Comparison of ENCODE assay signal across 20 cellular contexts in genomic region chr2:241228081-241228859, GRCh38. TPM values are rescaled to one million over a fixed set of nuclear protein-coding genes. Genes with fewer than 3 reads are reported as not detected.
DNase-seq lines count a peak whose midpoint lies in the region; ATAC-seq, FAIRE-seq and TF ChIP-seq lines count a peak whose summit lies in the region.
"Had no signal": no experiment of that assay in that cellular context is flagged by ENCODE, and none has a peak within 500 bp of the region (broad histone marks: within the 10 kb centered on the region; RNA-seq: fewer than 3 reads in every experiment).

No MANE protein-coding gene starts in this region.

- no peak for FAIRE-seq in H1 (lab: Jason Lieb, UNC)
- FAIRE-seq: HTR-8/SVneo had no signal

- ATAC-seq in activated naive CD8-positive, alpha-beta T cell treated with anti-CD3 and anti-CD28 coated beads, Interleukin-2, amount 50 U/mL, for 24 hours = no peak
- ATAC-seq in lower lobe of right lung = no peak
- ATAC-seq in aorta (ENCODE audit: low FRiP score) = no peak
- ATAC-seq in foreskin keratinocyte = no peak
- no peak for ATAC-seq in HG02870 (IDR thresholded peaks at IDR 0.05; ENCODE audit: unreplicated experiment)
- ATAC-seq: stimulated activated effector memory CD8-positive, alpha-beta T cell treated with anti-CD3 and anti-CD28 coated beads, Interleukin-12 subunit alpha, Interleukin-12 subunit beta, amount 100 ng/mL, for 72 hours; T-helper 17 cell had no signal

- no peak overlapping the region for H3K4ac ChIP-seq in H1 (replicated peaks; ENCODE audit: insufficient read length, low read depth, low read length)

- H4K91ac ChIP-seq in H1 (replicated peaks; ENCODE audit: insufficient read length, low read length) = no peak overlapping the region

- peaks cover 3% of the 10 kb centered on the region; the same call in 1 of the 2 replicates for H3K79me1 ChIP-seq in H1 (ENCODE audit: low read depth, low read length)

- H2AK5ac ChIP-seq in H1 (ENCODE audit: low read depth, low read length) = no peak overlapping the region

- peak overlapping the region; percentile 20; the same call in 1 of the 2 replicates for H4K8ac ChIP-seq in H1 (ENCODE audit: extremely low read depth, insufficient read depth, low read length)

- POLR2A ChIA-PET in H1 (lab: Charles Lee; ENCODE audit: partially characterized antibody) = interaction anchor here (0.6 to 1.3 kb wide), 2 partner anchors 12 to 132 kb away, joined by 3 read pairs; no protein-coding TSS in a partner anchor

- no peak overlapping the region for H3K9ac ChIP-seq in H1 (replicated peaks in 1 of 4; ENCODE audit: extremely low read depth in 1 of 4, low read depth in 3 of 4, low read length in 3 of 4)

- peak overlapping the region; percentile 36 for H3K27ac Mint-ChIP-seq in activated naive CD8-positive, alpha-beta T cell treated with anti-CD3 and anti-CD28 coated beads, Interleukin-2, amount 50 U/mL, for 24 hours
- H3K27ac Mint-ChIP-seq in activated naive CD8-positive, alpha-beta T cell treated with anti-CD3 and anti-CD28 coated beads for 36 hours = no peak overlapping the region
- H3K27ac Mint-ChIP-seq: activated naive CD8-positive, alpha-beta T cell had no signal

- no peak overlapping the region for H2BK20ac ChIP-seq in H1 (ENCODE audit: low read length)

- no peaks in the 10 kb centered on the region for H3K79me2 ChIP-seq in H1 (ENCODE audit: control insufficient read depth in 1 of 2, insufficient read depth in 2 of 2, low read length in 2 of 2)

- peaks cover 20 to 30% of the 10 kb centered on the region in 2 experiments for H4K20me1 ChIP-seq in H1 (replicated peaks in 1 of 2; ENCODE audit: control insufficient read depth in 1 of 2, insufficient read depth in 2 of 2, low read length in 2 of 2)

- no peak overlapping the region for H2BK5ac ChIP-seq in H1 (ENCODE audit: low read depth, low read length)

- no peak overlapping the region for H2AFZ ChIP-seq in H1 (ENCODE audit: low read length)

- peaks cover 27% of the 10 kb centered on the region for H3K36me3 Mint-ChIP-seq in activated naive CD8-positive, alpha-beta T cell treated with anti-CD3 and anti-CD28 coated beads, Interleukin-2, amount 50 U/mL, for 24 hours (ENCODE audit: low read depth)
- peaks cover 17% of the 10 kb centered on the region for H3K36me3 Mint-ChIP-seq in activated naive CD8-positive, alpha-beta T cell treated with anti-CD3 and anti-CD28 coated beads for 36 hours

- intact Hi-C loops in lower lobe of right lung (cut with DNase I) (no loop called here), aorta (cut with DNase I) (loop anchor here in 1 of 2 donors (10.0 kb wide), 1 partner anchor 373 kb away; no protein-coding TSS in a partner anchor)

- H3K27me3 Mint-ChIP-seq in activated naive CD8-positive, alpha-beta T cell treated with anti-CD3 and anti-CD28 coated beads, Interleukin-2, amount 50 U/mL, for 24 hours = no peaks in the 10 kb centered on the region
- H3K27me3 Mint-ChIP-seq in activated naive CD8-positive, alpha-beta T cell treated with anti-CD3 and anti-CD28 coated beads for 36 hours = no peaks in the 10 kb centered on the region
- H3K27me3 Mint-ChIP-seq: activated naive CD8-positive, alpha-beta T cell; T-helper 17 cell had no signal

- no peak overlapping the region for H2BK15ac ChIP-seq in H1 (ENCODE audit: low read length)

- H3K4me3 ChIP-seq in H1 (ENCODE audit: extremely low read depth in 1 of 4, insufficient read depth in 2 of 4, low read depth in 3 of 4, low read length in 4 of 4) (no peak overlapping the region), lower lobe of right lung (no peak overlapping the region), aorta (ENCODE audit: low read length in 2 of 2) (no peak overlapping the region)
- H3K4me3 ChIP-seq: breast epithelium, tibial nerve had no signal

- H3K4me3 Mint-ChIP-seq in activated naive CD8-positive, alpha-beta T cell treated with anti-CD3 and anti-CD28 coated beads, Interleukin-2, amount 50 U/mL, for 24 hours = no peak overlapping the region
- no peak overlapping the region for H3K4me3 Mint-ChIP-seq in activated naive CD8-positive, alpha-beta T cell treated with anti-CD3 and anti-CD28 coated beads for 36 hours
- H3K4me3 Mint-ChIP-seq: activated naive CD8-positive, alpha-beta T cell; stimulated activated effector memory CD8-positive, alpha-beta T cell treated with anti-CD3 and anti-CD28 coated beads, Interleukin-12 subunit alpha, Interleukin-12 subunit beta, amount 100 ng/mL, for 72 hours; T-helper 17 cell had no signal

- TF ChIP-seq CTCF in H1 (IDR thresholded peaks at IDR 0.05; ENCODE audit: control extremely low read depth in 1 of 3, insufficient read depth in 1 of 3, low read depth in 1 of 3, low read length in 3 of 3) (no peak), lower lobe of right lung (IDR thresholded peaks at IDR 0.05) (no peak), foreskin keratinocyte (conservative IDR thresholded peaks at IDR 0.05) (no peak)

- TF ChIP-seq RAD21 in H1 (IDR thresholded peaks at IDR 0.05 in 1 of 2, conservative IDR thresholded peaks at IDR 0.05 in 1 of 2; ENCODE audit: low read depth in 2 of 2, low read length in 2 of 2) = no peak

- H3K9me3 Mint-ChIP-seq in activated naive CD8-positive, alpha-beta T cell treated with anti-CD3 and anti-CD28 coated beads, Interleukin-2, amount 50 U/mL, for 24 hours = no peaks in the 10 kb centered on the region
- no peaks in the 10 kb centered on the region for H3K9me3 Mint-ChIP-seq in activated naive CD8-positive, alpha-beta T cell treated with anti-CD3 and anti-CD28 coated beads for 36 hours
- H3K9me3 Mint-ChIP-seq: stimulated activated effector memory CD8-positive, alpha-beta T cell treated with anti-CD3 and anti-CD28 coated beads, Interleukin-12 subunit alpha, Interleukin-12 subunit beta, amount 100 ng/mL, for 72 hours had no signal

- H3K4me1 ChIP-seq in H1 (replicated peaks in 1 of 4; ENCODE audit: control insufficient read depth in 3 of 4, insufficient read depth in 4 of 4, low read length in 3 of 4) (no peaks in the 10 kb centered on the region; a peak in 1 of 7 replicates), lower lobe of right lung (no peaks in the 10 kb centered on the region), aorta (ENCODE audit: control insufficient read depth in 1 of 2, insufficient read depth in 2 of 2, low read length in 2 of 2) (no peaks in the 10 kb centered on the region), foreskin keratinocyte (no peaks in the 10 kb centered on the region)

- H4K5ac ChIP-seq in H1 (ENCODE audit: insufficient read length, low read depth, low read length) = no peak overlapping the region

- no peaks in the 10 kb centered on the region for H3K23me2 ChIP-seq in H1 (ENCODE audit: low read depth, low read length)

- DNase-seq in activated naive CD8-positive, alpha-beta T cell treated with anti-CD3 and anti-CD28 coated beads, Interleukin-2, amount 50 U/mL, for 24 hours = no peak
- DNase-seq in activated naive CD8-positive, alpha-beta T cell treated with anti-CD3 and anti-CD28 coated beads for 36 hours = no peak
- no peak for DNase-seq in H1 (ENCODE audit: low read depth in 1 of 2, low spot score in 2 of 2)
- DNase-seq in lower lobe of right lung = peak; percentile 41
- DNase-seq in aorta = peak; percentile 42 to 77
- no peak for DNase-seq in nucleus accumbens (lab: John Stamatoyannopoulos, UW)
- DNase-seq in foreskin keratinocyte = no peak
- DNase-seq: activated CD8-positive, alpha-beta memory T cell treated with anti-CD3 and anti-CD28 coated beads for 24 hours; erythroblast; NCI-H1417 treated with DMSO at 0.1 percent for 48 hours; NCI-H2171 treated with DMSO at 0.1 percent for 48 hours; NCI-H69; SIG-M5; T-helper 17 cell had no signal

- WGBS in H1 (ENCODE audit: extremely low coverage in 1 of 2, insufficient coverage in 1 of 2, insufficient read length in 1 of 2, insufficient replicate concordance in 2 of 2, low coverage in 1 of 2, low lambda C conversion rate in 2 of 2, missing lambda C conversion rate in 1 of 2), 2 experiments = 90% methylated on average over 26 of the region's 26 CpGs; no CpG with 5 or more reads in 1 of the 2 experiments
- WGBS in aorta, 2 donors = 89% methylated on average over 26 of the region's 26 CpGs

- H3K4me1 Mint-ChIP-seq in activated naive CD8-positive, alpha-beta T cell treated with anti-CD3 and anti-CD28 coated beads, Interleukin-2, amount 50 U/mL, for 24 hours = no peaks in the 10 kb centered on the region
- no peaks in the 10 kb centered on the region for H3K4me1 Mint-ChIP-seq in activated naive CD8-positive, alpha-beta T cell treated with anti-CD3 and anti-CD28 coated beads for 36 hours

- H3K9me3 ChIP-seq in H1 (ENCODE audit: insufficient read depth in 2 of 2, low read depth in 1 of 2, low read length in 1 of 2) (no peaks in the 10 kb centered on the region), lower lobe of right lung (no peaks in the 10 kb centered on the region), aorta (ENCODE audit: control insufficient read depth, low read length) (no peaks in the 10 kb centered on the region)
- H3K9me3 ChIP-seq: breast epithelium, tibial nerve had no signal

- H3K14ac ChIP-seq in H1 (ENCODE audit: insufficient read length) = no peak overlapping the region

- H3K27me3 ChIP-seq in H1 (replicated peaks in 1 of 4; ENCODE audit: control insufficient read depth in 3 of 4, extremely low read depth in 1 of 4, insufficient read depth in 3 of 4, low read length in 3 of 4) (no peaks in the 10 kb centered on the region), lower lobe of right lung (ENCODE audit: low read depth) (no peaks in the 10 kb centered on the region), aorta (ENCODE audit: control insufficient read depth in 1 of 2, insufficient read depth in 2 of 2, low read length in 1 of 2) (no peaks in the 10 kb centered on the region), foreskin keratinocyte (no peaks in the 10 kb centered on the region)
- H3K27me3 ChIP-seq: breast epithelium, tibial nerve had no signal

- no peak overlapping the region for H3K27ac ChIP-seq in H1 (ENCODE audit: low read depth, low read length)
- no peak overlapping the region for H3K27ac ChIP-seq in lower lobe of right lung
- H3K27ac ChIP-seq in aorta (ENCODE audit: low read depth in 1 of 2, low read length in 2 of 2) = no peak overlapping the region
- H3K27ac ChIP-seq in foreskin keratinocyte = no peak overlapping the region
- H3K27ac ChIP-seq: breast epithelium, tibial nerve had no signal

- H3K36me3 ChIP-seq in H1 (ENCODE audit: control insufficient read depth in 2 of 4, insufficient read depth in 4 of 4, low read length in 3 of 4) (peaks cover 15 to 39% (median 33%) of the 10 kb centered on the region in 4 experiments), lower lobe of right lung (peaks cover 85% of the 10 kb centered on the region), aorta (ENCODE audit: control insufficient read depth in 1 of 2, insufficient read depth in 2 of 2, low read length in 1 of 2) (peaks cover 4 to 21% of the 10 kb centered on the region in 2 donors)

- no peak overlapping the region for H3K4me2 ChIP-seq in H1 (ENCODE audit: insufficient read depth in 1 of 2, low read depth in 2 of 2, low read length in 2 of 2)

- TF ChIP-seq EP300 in H1 (IDR thresholded peaks at IDR 0.05; ENCODE audit: borderline replicate concordance in 1 of 2, low read depth in 2 of 2, low read length in 2 of 2) = no peak

- no peak overlapping the region for H3K18ac ChIP-seq in H1 (ENCODE audit: extremely low read depth, low read length)

- CTCF ChIA-PET in H1 (lab: Charles Lee; ENCODE audit: partially characterized antibody) = interaction anchor here (0.9 to 1.6 kb wide), 5 partner anchors 9 to 377 kb away, joined by 3 to 4 read pairs (median 3); no protein-coding TSS in a partner anchor

- no peak overlapping the region for H3K23ac ChIP-seq in H1 (ENCODE audit: insufficient read length)

- H2BK12ac ChIP-seq in H1 (ENCODE audit: low read depth, low read length) = no peak overlapping the region

- TF ChIP-seq POLR2A in H1 (IDR thresholded peaks at IDR 0.05; ENCODE audit: control extremely low read depth in 1 of 2, low read depth in 2 of 2, low read length in 2 of 2) = no peak; a peak in 1 of 3 replicates

- no peak overlapping the region for H2BK120ac ChIP-seq in H1 (replicated peaks; ENCODE audit: low read depth, low read length)

- no peak overlapping the region for H3K56ac ChIP-seq in H1 (replicated peaks; ENCODE audit: insufficient read length, low read depth, low read length)

RNA-seq across cellular contexts. Expression of gene ANO7, which starts 39.8 kb away (rescaled TPM):
- total RNA-seq in activated naive CD8-positive, alpha-beta T cell treated with anti-CD3 and anti-CD28 coated beads for 36 hours = 1 to 10 TPM; 3.4 to 3.6 TPM
- 6.5 and 6.9 TPM in 2 replicates for total RNA-seq in H1 (2021; fragmentation: NEBNext Ultra II Directional; extraction: Animal tissue kit (Norgen Biotek cat#: 25700))
- polyA plus RNA-seq in H1 (2011; rRNA removed) = 3.2 and 4.1 TPM in 2 replicates
- 1.9 TPM for polyA plus RNA-seq in H1 (2011; cell fraction: cytosol; rRNA removed)
- 10.6 TPM for polyA plus RNA-seq in H1 (2011; cell fraction: nucleus; rRNA removed)
- 3.6 to 5.8 TPM (median 4.8 TPM) in 4 replicates for polyA plus RNA-seq in H1 (2012, experiment 1 of 2)
- 2.6 TPM for polyA plus RNA-seq in H1 (2012, experiment 2 of 2)
- 4.2 TPM for polyA plus RNA-seq in H1 (2013, experiment 1 of 2)
- 4.2 TPM for polyA plus RNA-seq in H1 (2013, experiment 2 of 2)
- 4.3 and 4.8 TPM in 2 replicates for polyA minus RNA-seq in H1 (2011; rRNA and poly(A)+ RNA removed)
- polyA minus RNA-seq in H1 (2011; cell fraction: cytosol; rRNA and poly(A)+ RNA removed) = 3.8 TPM
- polyA minus RNA-seq in H1 (2011; cell fraction: nucleus; rRNA and poly(A)+ RNA removed) = 11.1 TPM
- 1.3 TPM for total RNA-seq in lower lobe of right lung
- 1 to 10 TPM; 1.2 to 5.4 TPM for total RNA-seq in aorta
- 1 to 10 TPM in 1 of 2 donors, not detected in 1; 2.9 TPM for polyA plus RNA-seq in aorta
- total RNA-seq in foreskin keratinocyte = 0.24 and 0.46 TPM in 2 replicates
- polyA plus RNA-seq in foreskin keratinocyte = 0.62 and 0.63 TPM in 2 replicates

Comparison
In these comparisons a context has a peak if more than half of its experiments do, and no peak if none do; other contexts are left out.
1. DNase-seq: peak in lower lobe of right lung (single experiment) and aorta (2 of 2); none in activated naive CD8-positive, alpha-beta T cell treated with anti-CD3 and anti-CD28 coated beads, Interleukin-2, amount 50 U/mL, for 24 hours (single experiment), activated naive CD8-positive, alpha-beta T cell treated with anti-CD3 and anti-CD28 coated beads for 36 hours (single experiment), H1 (0 of 2), nucleus accumbens (0 of 56) and foreskin keratinocyte (0 of 2).